13 cellular contexts compared by ENCODE assay signal in genomic region chr9:72205513-72205912, GRCh38. TPM values are rescaled to one million over a fixed set of nuclear protein-coding genes. Genes with fewer than 3 reads are reported as not detected.
A peak's percentile ranks its signal among the peaks of the same experiment; 100 is the strongest.
DNase-seq lines count a peak whose midpoint lies in the region; ATAC-seq, FAIRE-seq and TF ChIP-seq lines count a peak whose summit lies in the region.
"Had no signal": no experiment of that assay in that cellular context is flagged by ENCODE, and none has a peak within 500 bp of the region (broad histone marks: within the 10 kb centered on the region; RNA-seq: fewer than 3 reads in every experiment).

No MANE protein-coding gene starts in this region.

- H3K27ac Mint-ChIP-seq in MCF 10A (ENCODE audit: low read depth, unreplicated experiment): no peak overlapping the region
- H3K27ac Mint-ChIP-seq: T-cell had no signal

- H3K36me3 Mint-ChIP-seq in MCF 10A (ENCODE audit: insufficient read depth, unreplicated experiment): no peaks in the 10 kb centered on the region
- H3K36me3 Mint-ChIP-seq: T-cell had no signal

- H3K36me3 ChIP-seq in breast epithelium (no peaks in the 10 kb centered on the region), pancreas (no peaks in the 10 kb centered on the region)
- H3K36me3 ChIP-seq: heart left ventricle had no signal

- intact Hi-C loops in MCF 10A (cut with micrococcal nuclease): no loop called here
- intact Hi-C loops in breast epithelium (cut with DNase I; ENCODE audit: low total_unique reads): no loop called here
- intact Hi-C loops in pancreas (cut with DNase I): no loop called here

- no peak overlapping the region for H3K27ac ChIP-seq in breast epithelium
- no peak overlapping the region for H3K27ac ChIP-seq in pancreas
- H3K27ac ChIP-seq: heart left ventricle had no signal

- ATAC-seq in HG02571 (IDR thresholded peaks at IDR 0.05; ENCODE audit: unreplicated experiment): peak; percentile 62
- peak; percentile 52 for ATAC-seq in HG03457 (IDR thresholded peaks at IDR 0.05; ENCODE audit: unreplicated experiment)
- ATAC-seq in pancreas: peak; percentile 69 to 87 (median 80)
- ATAC-seq: T-cell had no signal

- CTCF ChIA-PET in MCF 10A (lab: Yijun Ruan, JAX): interaction anchor here (0.6 to 6.4 kb wide), 11 partner anchors 9 to 921 kb away, joined by 3 to 94 read pairs (median 3); no protein-coding TSS in a partner anchor

- no peak overlapping the region for H3K4me3 Mint-ChIP-seq in MCF 10A (ENCODE audit: unreplicated experiment)
- H3K4me3 Mint-ChIP-seq: T-cell had no signal

- POLR2A ChIA-PET in MCF 10A (lab: Yijun Ruan, JAX): interaction anchor here (1.0 to 1.6 kb wide), 2 partner anchors 69 to 160 kb away, joined by 4 to 5 read pairs; partner anchors contain the start of gene ZFAND5

- no peak for TF ChIP-seq CTCF in MCF 10A (IDR thresholded peaks at IDR 0.05; ENCODE audit: unreplicated experiment)
- TF ChIP-seq CTCF in breast epithelium (IDR thresholded peaks at IDR 0.05): no peak
- no peak for TF ChIP-seq CTCF in pancreas (IDR thresholded peaks at IDR 0.05)

- H3K27me3 Mint-ChIP-seq in MCF 10A (ENCODE audit: insufficient read depth, unreplicated experiment): peaks cover 17% of the 10 kb centered on the region

- H3K27me3 ChIP-seq in breast epithelium (no peaks in the 10 kb centered on the region), pancreas (no peaks in the 10 kb centered on the region)

- no peak for TF ChIP-seq POLR2A in breast epithelium (IDR thresholded peaks at IDR 0.05)

- peaks cover 7% of the 10 kb centered on the region for H3K4me1 Mint-ChIP-seq in MCF 10A (ENCODE audit: insufficient read depth, unreplicated experiment)
- H3K4me1 Mint-ChIP-seq: T-cell had no signal

- no TSS peak for BruUV-seq in MCF 10A (replicated peaks; lab: Mats Ljungman, UMichigan)

- H3K9me3 Mint-ChIP-seq in MCF 10A (ENCODE audit: unreplicated experiment): no peaks in the 10 kb centered on the region
- H3K9me3 Mint-ChIP-seq: T-cell had no signal

- DNase-seq in MCF 10A (ENCODE audit: unreplicated experiment) (peak; percentile 16), breast epithelium (ENCODE audit: low spot score in 2 of 2) (no peak), pancreas (peak in 3 of 6 donors; percentile 16 to 23 (median 21)), NCI-H524 treated with DMSO at 0.1 percent for 48 hours (lab: John Stamatoyannopoulos, UW) (no peak), urothelium cell line (ENCODE audit: low spot score) (no peak)
- no peak for DNase-seq in effector CD4-positive, alpha-beta T cell
- DNase-seq: activated T-cell treated with anti-CD3 and anti-CD28 coated beads for 4 hours, heart left ventricle, NCI-H446, T-cell had no signal

- H3K9me3 ChIP-seq in breast epithelium (no peaks in the 10 kb centered on the region), pancreas (no peaks in the 10 kb centered on the region)
- H3K9me3 ChIP-seq: heart left ventricle had no signal

- H3K4me3 ChIP-seq in breast epithelium: no peak overlapping the region
- H3K4me3 ChIP-seq in pancreas: no peak overlapping the region
- H3K4me3 ChIP-seq: heart left ventricle had no signal

- H3K4me1 ChIP-seq in breast epithelium (no peaks in the 10 kb centered on the region), pancreas (peaks cover 0 to 7% (median 0%) of the 10 kb centered on the region in 3 donors)

- no peak for FAIRE-seq in pancreas (lab: Jason Lieb, UNC)
- no peak for FAIRE-seq in urothelium cell line (lab: Jason Lieb, UNC)

RNA-seq across cellular contexts. Expression of gene GDA, which starts 56.3 kb away (rescaled TPM):
- not detected in 2 replicates for total RNA-seq in MCF 10A (2022)
- 1 to 10 TPM in 2 of 3 donors, not detected in 1; 1.3 to 3.0 TPM for total RNA-seq in breast epithelium
- total RNA-seq in pancreas: 1 to 10 TPM; 1.0 to 4.8 (median 2.1) TPM
- 10 to 100 TPM in 1 of 2 donors, 1 to 10 TPM in 1; 1.5 to 11.6 TPM for polyA plus RNA-seq in pancreas
- polyA plus RNA-seq: AG04450 had no signal
